8 cellular contexts compared by ENCODE assay signal in genomic region chrX:103464774-103465117, GRCh38. TPM values are rescaled to one million over a fixed set of nuclear protein-coding genes. Genes with fewer than 3 reads are reported as not detected.
DNase-seq lines count a peak whose midpoint lies in the region; ATAC-seq and TF ChIP-seq lines count a peak whose summit lies in the region.

No MANE protein-coding gene starts in this region.

- peak overlapping the region; percentile 70 for H3K56ac ChIP-seq in mesendoderm (ENCODE audit: low read length)

- no peak overlapping the region for H4K8ac ChIP-seq in mesendoderm (ENCODE audit: low read depth, low read length)

- TF ChIP-seq CTCF in AG10803 (conservative IDR thresholded peaks at IDR 0.05; ENCODE audit: low read length), result peak; percentile 79

- no peak overlapping the region for H2AK5ac ChIP-seq in mesendoderm (ENCODE audit: low read length)

- H3K4ac ChIP-seq in mesendoderm (ENCODE audit: low read depth, low read length), result no peak overlapping the region

- no peak overlapping the region for H3K4me2 ChIP-seq in mesendoderm (ENCODE audit: low read length)

- H3K18ac ChIP-seq in mesendoderm (ENCODE audit: low read length), result no peak overlapping the region

- no peak overlapping the region for H2BK120ac ChIP-seq in mesendoderm (ENCODE audit: low read depth, low read length)

- H3K36me3 ChIP-seq in duodenal mucosa (ENCODE audit: control insufficient read depth in 1 of 2, insufficient read depth in 2 of 2, low read length in 2 of 2), result no peaks in the 10 kb centered on the region
- no peaks in the 10 kb centered on the region for H3K36me3 ChIP-seq in mesendoderm (ENCODE audit: control insufficient read depth, insufficient read depth, low read length)

- H3K4me3 ChIP-seq in AG10803 (ENCODE audit: low read length) (peak overlapping the region; percentile 47), duodenal mucosa (ENCODE audit: low read depth in 1 of 2, low read length in 2 of 2) (peak overlapping the region; percentile 57 to 58), mesendoderm (ENCODE audit: low read length) (no peak overlapping the region)

- H4K5ac ChIP-seq in mesendoderm (ENCODE audit: low read length), result no peak overlapping the region

- H3K27ac ChIP-seq in duodenal mucosa (ENCODE audit: low read depth, low read length) (no peak overlapping the region), mesendoderm (ENCODE audit: low read depth, low read length) (no peak overlapping the region)

- no peaks in the 10 kb centered on the region for H3K27me3 ChIP-seq in duodenal mucosa (ENCODE audit: control insufficient read depth in 1 of 2, insufficient read depth in 2 of 2, low read length in 2 of 2)
- no peaks in the 10 kb centered on the region for H3K27me3 ChIP-seq in mesendoderm (ENCODE audit: insufficient read depth, low read length, poor library complexity)

- H3K9ac ChIP-seq in duodenal mucosa (ENCODE audit: low read depth in 1 of 2, low read length in 2 of 2) (peak overlapping the region in 1 of 2 donors; percentile 38), mesendoderm (ENCODE audit: low read length) (peak overlapping the region; percentile 17)

- no peak overlapping the region for H3K23ac ChIP-seq in mesendoderm (ENCODE audit: low read length)

- H3K4me1 ChIP-seq in duodenal mucosa (ENCODE audit: control insufficient read depth in 1 of 2, insufficient read depth in 2 of 2, low read length in 2 of 2) (no peaks in the 10 kb centered on the region), mesendoderm (ENCODE audit: control insufficient read depth, low read depth, low read length) (no peaks in the 10 kb centered on the region)

- no peaks in the 10 kb centered on the region for H3K79me2 ChIP-seq in mesendoderm (ENCODE audit: control insufficient read depth, insufficient read depth, low read length)

- ATAC-seq in GM18867 (IDR thresholded peaks at IDR 0.05; ENCODE audit: unreplicated experiment) (peak; percentile 96), HG03139 (IDR thresholded peaks at IDR 0.05; ENCODE audit: unreplicated experiment) (peak; percentile 93)

- no CpG with 5 or more reads among the region's 3 CpGs for WGBS in mesendoderm (ENCODE audit: extremely low coverage, insufficient coverage, low lambda C conversion rate)

- peak; percentile 66 for DNase-seq in AG10803 (ENCODE audit: low read depth)
- peak; percentile 72 for DNase-seq in NCI-H460 (ENCODE audit: extremely low read depth, low read depth)
- peak; percentile 47 to 56 for DNase-seq in activated CD4-positive, alpha-beta T cell treated with anti-CD3 and anti-CD28 coated beads, Interleukin-2, amount 50 U/mL, for 24 hours (ENCODE audit: low read depth in 1 of 2, low spot score in 1 of 2)
- DNase-seq in mesendoderm, result peak; percentile 81
- DNase-seq in stimulated activated CD8-positive, alpha-beta memory T cell treated with anti-CD3 and anti-CD28 coated beads, Interleukin-15, amount 100 ng/mL, for 48 hours (ENCODE audit: low read depth in 2 of 2), result peak; percentile 42 to 45

- no peaks in the 10 kb centered on the region for H3K9me3 ChIP-seq in duodenal mucosa (ENCODE audit: control insufficient read depth in 1 of 2, low read length in 2 of 2)

- H2BK15ac ChIP-seq in mesendoderm (replicated peaks; ENCODE audit: low read depth), result no peak overlapping the region

- H2BK5ac ChIP-seq in mesendoderm (ENCODE audit: low read length), result no peak overlapping the region

- no peaks in the 10 kb centered on the region for H3K79me1 ChIP-seq in mesendoderm (ENCODE audit: low read length)

RNA-seq across cellular contexts. Expression of gene RAB40A, which starts 54.5 kb away (rescaled TPM):
- total RNA-seq in NCI-H460 (2014; rRNA removed; shearing (Covaris generic)), result 0.05 TPM in 1 of 2 replicates, not detected in the other
- not detected in 2 replicates for polyA plus RNA-seq in NCI-H460 (2014; cell fraction: nucleus; rRNA removed)
- 0.01 TPM for polyA plus RNA-seq in mesendoderm (2013, experiment 1 of 2)
- polyA plus RNA-seq in mesendoderm (2013, experiment 2 of 2), result 0.03 TPM
